ENCODE assay signal across 5 cellular contexts in genomic region chr7:1196421-1196820, GRCh38. TPM values are rescaled to one million over a fixed set of nuclear protein-coding genes. Genes with fewer than 3 reads are reported as not detected.
"Had no signal": no experiment of that assay in that cellular context is flagged by ENCODE, and none has a peak within 500 bp of the region (broad histone marks: within the 10 kb centered on the region; RNA-seq: fewer than 3 reads in every experiment).

No MANE protein-coding gene starts in this region.

RNA-seq across cellular contexts. Expression of gene UNCX, which starts 36.3 kb away (rescaled TPM):
- polyA plus RNA-seq: naive thymus-derived CD8-positive, alpha-beta T cell; pancreas; smooth muscle cell; spleen; urinary bladder had no signal
